ENCODE assay signal across 19 cellular contexts in genomic region chr9:105431413-105432246, GRCh38. TPM values are rescaled to one million over a fixed set of nuclear protein-coding genes. Genes with fewer than 3 reads are reported as not detected.
DNase-seq lines count a peak whose midpoint lies in the region; ATAC-seq and TF ChIP-seq lines count a peak whose summit lies in the region.
"Had no signal": no experiment of that assay in that cellular context is flagged by ENCODE, and none has a peak within 500 bp of the region (broad histone marks: within the 10 kb centered on the region; RNA-seq: fewer than 3 reads in every experiment).

No MANE protein-coding gene starts in this region.

- ATAC-seq in left lobe of liver = peak; percentile 14
- peak in 3 of 4 donors; percentile 71 to 83 (median 75) for ATAC-seq in psoas muscle
- ATAC-seq: PC-3 had no signal

- H3K27ac ChIP-seq in psoas muscle = peak overlapping the region; percentile 74
- H3K27ac ChIP-seq: HL-60 had no signal

- 31 to 53% (median 33%) methylated on average over 9 of the region's 9 CpGs for WGBS in psoas muscle, 3 donors

- peaks cover 16% of the 10 kb centered on the region for H3K4me1 ChIP-seq in psoas muscle

- no peaks in the 10 kb centered on the region for H3K27me3 ChIP-seq in psoas muscle (ENCODE audit: insufficient read depth in 3 of 3, low read length in 2 of 3)
- no peaks in the 10 kb centered on the region for H3K27me3 ChIP-seq in H7 (ENCODE audit: control insufficient read depth, insufficient read depth, low read length)
- H3K27me3 ChIP-seq: MG63 had no signal

- H3K4me3 ChIP-seq in psoas muscle (no peak overlapping the region), H7 (ENCODE audit: insufficient read depth, low read depth, low read length) (no peak overlapping the region)
- H3K4me3 ChIP-seq: MG63 had no signal

- no peak for TF ChIP-seq CTCF in psoas muscle (IDR thresholded peaks at IDR 0.05)

- intact Hi-C loops in psoas muscle (cut with DNase I) = no loop called here

- H3K9me3 ChIP-seq in psoas muscle = no peaks in the 10 kb centered on the region
- H3K9me3 ChIP-seq: MG63 had no signal

- H3K36me3 ChIP-seq in psoas muscle (ENCODE audit: insufficient read depth in 1 of 2, low read depth in 1 of 2) (no peaks in the 10 kb centered on the region), H7 (replicated peaks; ENCODE audit: control insufficient read depth, insufficient read depth, low read length) (no peaks in the 10 kb centered on the region)
- H3K36me3 ChIP-seq: MG63 had no signal

- DNase-seq in NCI-H748 (lab: John Stamatoyannopoulos, UW; ENCODE audit: unreplicated experiment) (peak; percentile 11), NCI-H748 treated with DMSO at 0.1 percent for 48 hours (lab: John Stamatoyannopoulos, UW) (no peak), NCI-H82 treated with DMSO at 0.1 percent for 48 hours (lab: John Stamatoyannopoulos, UW; ENCODE audit: unreplicated experiment) (peak; percentile 76), left lobe of liver (ENCODE audit: low spot score) (no peak), psoas muscle (no peak), amygdala (lab: John Stamatoyannopoulos, UW) (no peak), H7 (no peak)
- DNase-seq in central memory CD4-positive, alpha-beta T cell = no peak
- DNase-seq: GF-D8, H9, Kasumi-1, MG63, NCI-H1048, NCI-H146, NCI-H2029 treated with DMSO at 0.1 percent for 48 hours, NCI-H510A, PC-3, RPMI8226 had no signal

RNA-seq across cellular contexts. Expression of gene FSD1L, which starts 16.2 kb away (rescaled TPM):
- total RNA-seq in left lobe of liver (0.50 TPM), psoas muscle (10 to 100 TPM; 17.0 to 28.6 (median 21.7) TPM)
- 10 to 100 TPM in 1 of 3 donors, 1 to 10 TPM in 2; 5.0 to 15.7 (median 7.0) TPM for polyA plus RNA-seq in psoas muscle
- total RNA-seq in H7 (2014; rRNA removed; shearing (Covaris generic)) = 2.3 and 2.5 TPM in 2 replicates

Comparison
In these comparisons a context has a peak if more than half of its experiments do, and no peak if none do; other contexts are left out.
1. DNase-seq: peak in NCI-H748 (single experiment) and NCI-H82 treated with DMSO at 0.1 percent for 48 hours (single experiment); none in NCI-H748 treated with DMSO at 0.1 percent for 48 hours (single experiment), left lobe of liver (single experiment), psoas muscle (0 of 2), amygdala (0 of 56), H7 (single experiment) and central memory CD4-positive, alpha-beta T cell (single experiment).